Comparison of ENCODE assay signal across 1 cellular context in the genomic region with DNA sequence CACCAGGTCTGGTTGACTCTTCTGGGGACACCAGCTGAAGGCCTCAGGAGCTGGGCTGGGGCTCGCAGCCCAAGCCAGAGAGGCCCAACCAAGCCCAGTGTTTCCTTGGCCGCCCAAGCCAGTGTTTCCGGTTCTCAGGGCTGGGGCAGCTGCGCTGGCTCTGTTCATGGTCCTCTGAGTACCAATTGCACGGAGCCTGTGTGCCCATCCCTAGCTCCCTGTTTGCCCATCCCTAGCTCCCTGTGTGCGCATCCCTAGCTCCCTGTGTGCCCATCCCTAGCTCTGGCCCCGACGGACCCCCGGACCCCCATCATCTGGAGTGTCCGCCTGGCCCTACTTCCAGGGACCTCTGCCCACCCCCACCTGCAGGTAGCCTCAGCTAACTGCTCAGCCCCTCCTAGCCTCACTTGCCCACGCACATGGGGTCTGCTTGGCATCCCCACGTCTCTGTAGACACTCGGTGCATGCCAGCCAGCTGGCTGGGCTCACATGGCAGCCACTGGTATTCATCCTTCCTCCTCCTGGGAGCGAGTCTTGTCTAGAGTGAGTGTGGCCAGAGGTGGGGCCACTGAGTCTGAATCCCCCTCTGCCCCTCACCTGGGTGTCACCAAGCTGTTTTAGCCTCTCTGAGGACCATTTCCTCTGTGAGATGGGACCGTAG.
TF ChIP-seq lines count a peak whose summit lies in the region.

No MANE protein-coding gene starts in this region.

TF ChIP-seq in WTC11, 78 proteins besides CTCF, POLR2A, EP300 and RAD21 (continued from another document):
- TF ChIP-seq, protein P1, sequence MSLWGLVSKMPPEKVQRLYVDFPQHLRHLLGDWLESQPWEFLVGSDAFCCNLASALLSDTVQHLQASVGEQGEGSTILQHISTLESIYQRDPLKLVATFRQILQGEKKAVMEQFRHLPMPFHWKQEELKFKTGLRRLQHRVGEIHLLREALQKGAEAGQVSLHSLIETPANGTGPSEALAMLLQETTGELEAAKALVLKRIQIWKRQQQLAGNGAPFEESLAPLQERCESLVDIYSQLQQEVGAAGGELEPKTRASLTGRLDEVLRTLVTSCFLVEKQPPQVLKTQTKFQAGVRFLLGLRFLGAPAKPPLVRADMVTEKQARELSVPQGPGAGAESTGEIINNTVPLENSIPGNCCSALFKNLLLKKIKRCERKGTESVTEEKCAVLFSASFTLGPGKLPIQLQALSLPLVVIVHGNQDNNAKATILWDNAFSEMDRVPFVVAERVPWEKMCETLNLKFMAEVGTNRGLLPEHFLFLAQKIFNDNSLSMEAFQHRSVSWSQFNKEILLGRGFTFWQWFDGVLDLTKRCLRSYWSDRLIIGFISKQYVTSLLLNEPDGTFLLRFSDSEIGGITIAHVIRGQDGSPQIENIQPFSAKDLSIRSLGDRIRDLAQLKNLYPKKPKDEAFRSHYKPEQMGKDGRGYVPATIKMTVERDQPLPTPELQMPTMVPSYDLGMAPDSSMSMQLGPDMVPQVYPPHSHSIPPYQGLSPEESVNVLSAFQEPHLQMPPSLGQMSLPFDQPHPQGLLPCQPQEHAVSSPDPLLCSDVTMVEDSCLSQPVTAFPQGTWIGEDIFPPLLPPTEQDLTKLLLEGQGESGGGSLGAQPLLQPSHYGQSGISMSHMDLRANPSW (CRISPR knock-in tag; conservative IDR thresholded peaks at IDR 0.05; ENCODE audit: low read depth): no peak
- TF ChIP-seq RORB (CRISPR knock-in tag; IDR thresholded peaks at IDR 0.05) (no peak), ESRRA (CRISPR knock-in tag; IDR thresholded peaks at IDR 0.05; ENCODE audit: borderline replicate concordance) (no peak), ZNF263 (CRISPR knock-in tag; IDR thresholded peaks at IDR 0.05; ENCODE audit: low read depth) (no peak), MLX (CRISPR knock-in tag; IDR thresholded peaks at IDR 0.05) (no peak), USF1 (CRISPR knock-in tag; IDR thresholded peaks at IDR 0.05) (no peak), TEAD4 (CRISPR knock-in tag; IDR thresholded peaks at IDR 0.05) (no peak), ZNF423 (CRISPR knock-in tag; IDR thresholded peaks at IDR 0.05) (no peak), NR3C1 (CRISPR knock-in tag; conservative IDR thresholded peaks at IDR 0.05; ENCODE audit: low read depth) (no peak), NFYB (CRISPR knock-in tag; conservative IDR thresholded peaks at IDR 0.05; ENCODE audit: low read depth) (no peak)
- TF ChIP-seq, protein P2, sequence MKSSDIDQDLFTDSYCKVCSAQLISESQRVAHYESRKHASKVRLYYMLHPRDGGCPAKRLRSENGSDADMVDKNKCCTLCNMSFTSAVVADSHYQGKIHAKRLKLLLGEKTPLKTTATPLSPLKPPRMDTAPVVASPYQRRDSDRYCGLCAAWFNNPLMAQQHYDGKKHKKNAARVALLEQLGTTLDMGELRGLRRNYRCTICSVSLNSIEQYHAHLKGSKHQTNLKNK (CRISPR knock-in tag; IDR thresholded peaks at IDR 0.05): no peak
- TF ChIP-seq, protein P3, sequence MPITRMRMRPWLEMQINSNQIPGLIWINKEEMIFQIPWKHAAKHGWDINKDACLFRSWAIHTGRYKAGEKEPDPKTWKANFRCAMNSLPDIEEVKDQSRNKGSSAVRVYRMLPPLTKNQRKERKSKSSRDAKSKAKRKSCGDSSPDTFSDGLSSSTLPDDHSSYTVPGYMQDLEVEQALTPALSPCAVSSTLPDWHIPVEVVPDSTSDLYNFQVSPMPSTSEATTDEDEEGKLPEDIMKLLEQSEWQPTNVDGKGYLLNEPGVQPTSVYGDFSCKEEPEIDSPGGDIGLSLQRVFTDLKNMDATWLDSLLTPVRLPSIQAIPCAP (CRISPR knock-in tag; IDR thresholded peaks at IDR 0.05): no peak
- TF ChIP-seq, protein P4, sequence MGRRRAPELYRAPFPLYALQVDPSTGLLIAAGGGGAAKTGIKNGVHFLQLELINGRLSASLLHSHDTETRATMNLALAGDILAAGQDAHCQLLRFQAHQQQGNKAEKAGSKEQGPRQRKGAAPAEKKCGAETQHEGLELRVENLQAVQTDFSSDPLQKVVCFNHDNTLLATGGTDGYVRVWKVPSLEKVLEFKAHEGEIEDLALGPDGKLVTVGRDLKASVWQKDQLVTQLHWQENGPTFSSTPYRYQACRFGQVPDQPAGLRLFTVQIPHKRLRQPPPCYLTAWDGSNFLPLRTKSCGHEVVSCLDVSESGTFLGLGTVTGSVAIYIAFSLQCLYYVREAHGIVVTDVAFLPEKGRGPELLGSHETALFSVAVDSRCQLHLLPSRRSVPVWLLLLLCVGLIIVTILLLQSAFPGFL (CRISPR knock-in tag; IDR thresholded peaks at IDR 0.05; ENCODE audit: borderline replicate concordance): no peak
